ENCODE assay signal across 21 cellular contexts in genomic region chr9:112046181-112046580, GRCh38.
DNase-seq lines count a peak whose midpoint lies in the region; ATAC-seq and TF ChIP-seq lines count a peak whose summit lies in the region.
"Had no signal": no experiment of that assay in that cellular context is flagged by ENCODE, and none has a peak within 500 bp of the region (broad histone marks: within the 10 kb centered on the region; RNA-seq: fewer than 3 reads in every experiment).

No MANE protein-coding gene starts in this region.

- H3K27ac Mint-ChIP-seq in osteocyte (ENCODE audit: unreplicated experiment) (peak overlapping the region; percentile 43), type B pancreatic cell (no peak overlapping the region), progenitor cell of endocrine pancreas (no peak overlapping the region)
- H3K27ac Mint-ChIP-seq: activated CD8-positive, alpha-beta T cell treated with anti-CD3 and anti-CD28 coated beads for 36 hours; naive thymus-derived CD8-positive, alpha-beta T cell had no signal

- H3K36me3 ChIP-seq in GM23248 (ENCODE audit: low read depth) (no peaks in the 10 kb centered on the region), RWPE2 (ENCODE audit: low read depth) (no peaks in the 10 kb centered on the region)
- H3K36me3 ChIP-seq: uterus had no signal

- H3K27me3 ChIP-seq in GM23248 (replicated peaks; ENCODE audit: insufficient read depth) (no peaks in the 10 kb centered on the region), RWPE2 (ENCODE audit: insufficient read depth, poor library complexity, severe bottlenecking) (no peaks in the 10 kb centered on the region)
- H3K27me3 ChIP-seq: body of pancreas, heart left ventricle, uterus had no signal

- peaks cover 80% of the 10 kb centered on the region for H3K4me1 Mint-ChIP-seq in osteocyte (ENCODE audit: unreplicated experiment)
- H3K4me1 Mint-ChIP-seq in type B pancreatic cell (ENCODE audit: unreplicated experiment), result peaks cover 18% of the 10 kb centered on the region
- peaks cover 11% of the 10 kb centered on the region for H3K4me1 Mint-ChIP-seq in progenitor cell of endocrine pancreas (ENCODE audit: low read depth)

- H3F3A ChIP-seq in GM23248 (ENCODE audit: insufficient read depth), result peaks cover 87% of the 10 kb centered on the region

- H3K9me3 Mint-ChIP-seq in osteocyte (ENCODE audit: unreplicated experiment), result peaks cover 14% of the 10 kb centered on the region
- peaks cover 7% of the 10 kb centered on the region for H3K9me3 Mint-ChIP-seq in type B pancreatic cell
- no peaks in the 10 kb centered on the region for H3K9me3 Mint-ChIP-seq in progenitor cell of endocrine pancreas (ENCODE audit: low read depth)

- H3K27ac ChIP-seq in GM23248, result peak overlapping the region; percentile 42
- peak overlapping the region; percentile 67 for H3K27ac ChIP-seq in RWPE2 (ENCODE audit: poor library complexity, severe bottlenecking)
- H3K27ac ChIP-seq: body of pancreas, heart left ventricle, left ventricle myocardium inferior, uterus had no signal

- peak; percentile 86 for DNase-seq in GM23248
- DNase-seq in RWPE2 (ENCODE audit: low spot score), result no peak
- DNase-seq in epithelial cell of proximal tubule (ENCODE audit: low read depth), result peak; percentile 79
- DNase-seq in osteocyte (ENCODE audit: extremely low spot score, unreplicated experiment), result no peak
- no peak for DNase-seq in SW480 (ENCODE audit: low spot score)
- DNase-seq in type B pancreatic cell (ENCODE audit: extremely low spot score, unreplicated experiment), result no peak
- no peak for DNase-seq in progenitor cell of endocrine pancreas (ENCODE audit: low spot score, unreplicated experiment)
- no peak for DNase-seq in stimulated activated naive CD4-positive, alpha-beta T cell (lab: John Stamatoyannopoulos, UW)
- DNase-seq: activated CD8-positive, alpha-beta T cell treated with anti-CD3 and anti-CD28 coated beads for 36 hours; activated effector memory CD4-positive, alpha-beta T cell treated with anti-CD3 and anti-CD28 coated beads, Interleukin-2, amount 50 U/mL, for 16 hours; body of pancreas; effector CD8-positive, alpha-beta T cell; heart left ventricle; left ventricle myocardium inferior; naive thymus-derived CD8-positive, alpha-beta T cell; NCI-H2081; retina; SIG-M5; stimulated activated CD4-positive, alpha-beta T cell treated with anti-CD3 and anti-CD28 coated beads, Interleukin-4, amount 100 ng/mL, for 24 hours; uterus had no signal

- peak overlapping the region; percentile 38 for H3K4me2 ChIP-seq in GM23248 (ENCODE audit: unreplicated experiment)

- no peak overlapping the region for H2AFZ ChIP-seq in GM23248

- H3K79me2 ChIP-seq in GM23248 (ENCODE audit: insufficient read depth), result no peaks in the 10 kb centered on the region

- H3K4me3 ChIP-seq in GM23248, result no peak overlapping the region
- no peak overlapping the region for H3K4me3 ChIP-seq in RWPE2 (ENCODE audit: severe bottlenecking)
- H3K4me3 ChIP-seq in epithelial cell of proximal tubule (ENCODE audit: low read depth, low read length), result no peak overlapping the region
- H3K4me3 ChIP-seq: body of pancreas, heart left ventricle, left ventricle myocardium inferior, uterus had no signal

- H3K4me1 ChIP-seq in GM23248 (ENCODE audit: insufficient read depth) (peaks cover 91% of the 10 kb centered on the region), RWPE2 (ENCODE audit: insufficient read depth, poor library complexity, severe bottlenecking) (peaks cover 48% of the 10 kb centered on the region)

- no peak overlapping the region for H3K9ac ChIP-seq in GM23248

- H3K36me3 Mint-ChIP-seq in osteocyte (ENCODE audit: unreplicated experiment), result peaks cover 4% of the 10 kb centered on the region
- H3K36me3 Mint-ChIP-seq in type B pancreatic cell, result peaks cover 16% of the 10 kb centered on the region
- H3K36me3 Mint-ChIP-seq in progenitor cell of endocrine pancreas (ENCODE audit: insufficient read depth), result peaks cover 21% of the 10 kb centered on the region

- peak; percentile 16 for ATAC-seq in RWPE2 (ENCODE audit: low read depth)
- ATAC-seq: activated CD8-positive, alpha-beta T cell treated with anti-CD3 and anti-CD28 coated beads for 36 hours; body of pancreas; heart left ventricle; naive thymus-derived CD8-positive, alpha-beta T cell; stimulated activated memory B cell treated with anti-CD40 and anti-IgM and Interleukin-4, amounts not matched to agents 10 μg/mL and 1 μg/mL and 100 μg/mL, for 72 hours had no signal

- no peaks in the 10 kb centered on the region for H4K20me1 ChIP-seq in GM23248 (ENCODE audit: insufficient read depth)

- H3K9me2 ChIP-seq in GM23248 (ENCODE audit: insufficient read depth), result no peaks in the 10 kb centered on the region

- in situ Hi-C loops in GM23248 (cut with MboI), result no loop called here

- TF ChIP-seq CTCF in RWPE2 (IDR thresholded peaks at IDR 0.05; ENCODE audit: poor library complexity, severe bottlenecking) (no peak), epithelial cell of proximal tubule (conservative IDR thresholded peaks at IDR 0.05; ENCODE audit: low read depth, low read length) (no peak), osteocyte (IDR thresholded peaks at IDR 0.05) (no peak), type B pancreatic cell (conservative IDR thresholded peaks at IDR 0.05) (no peak), progenitor cell of endocrine pancreas (IDR thresholded peaks at IDR 0.05; ENCODE audit: unreplicated experiment) (no peak)

- H3K27me3 Mint-ChIP-seq in osteocyte (ENCODE audit: unreplicated experiment) (no peaks in the 10 kb centered on the region), type B pancreatic cell (no peaks in the 10 kb centered on the region), progenitor cell of endocrine pancreas (no peaks in the 10 kb centered on the region)
- H3K27me3 Mint-ChIP-seq: stimulated activated memory B cell treated with anti-CD40 and anti-IgM and Interleukin-4, amounts not matched to agents 10 μg/mL and 1 μg/mL and 100 μg/mL, for 72 hours had no signal

- H3K9me3 ChIP-seq in GM23248 (ENCODE audit: low read depth), result no peaks in the 10 kb centered on the region
- peaks cover 3% of the 10 kb centered on the region for H3K9me3 ChIP-seq in RWPE2 (ENCODE audit: severe bottlenecking)
- H3K9me3 ChIP-seq: body of pancreas, left ventricle myocardium inferior, uterus had no signal

- H3K4me3 Mint-ChIP-seq in osteocyte (ENCODE audit: unreplicated experiment) (no peak overlapping the region), type B pancreatic cell (no peak overlapping the region), progenitor cell of endocrine pancreas (ENCODE audit: low read depth) (no peak overlapping the region)
- H3K4me3 Mint-ChIP-seq: activated CD8-positive, alpha-beta T cell treated with anti-CD3 and anti-CD28 coated beads for 36 hours; naive thymus-derived CD8-positive, alpha-beta T cell; stimulated activated memory B cell treated with anti-CD40 and anti-IgM and Interleukin-4, amounts not matched to agents 10 μg/mL and 1 μg/mL and 100 μg/mL, for 72 hours had no signal

Comparison
In these comparisons a context has a peak if more than half of its experiments do, and no peak if none do; other contexts are left out.
1. DNase-seq: peak in GM23248 (single experiment) and epithelial cell of proximal tubule (single experiment); none in RWPE2 (single experiment), osteocyte (single experiment), SW480 (single experiment), type B pancreatic cell (single experiment), progenitor cell of endocrine pancreas (single experiment) and stimulated activated naive CD4-positive, alpha-beta T cell (0 of 6).